1 cellular context compared by ENCODE assay signal in genomic region chr20:37319120-37319717, GRCh38.
TF ChIP-seq lines count a peak whose summit lies in the region.

No MANE protein-coding gene starts in this region.

TF ChIP-seq in GM23338, 12 proteins besides CTCF, POLR2A, EP300 and RAD21 (continued from another document):
- TF ChIP-seq ZNF462 (CRISPR knock-in tag; IDR thresholded peaks at IDR 0.05) (peak; percentile 40; the same call in 1 of the 2 replicates), ZNF331 (CRISPR knock-in tag; IDR thresholded peaks at IDR 0.05; ENCODE audit: low read depth) (no peak), JUNB (IDR thresholded peaks at IDR 0.05; ENCODE audit: unreplicated experiment) (no peak), EZH2phosphoT487 (IDR thresholded peaks at IDR 0.05; ENCODE audit: unreplicated experiment) (no peak), EZH2 (IDR thresholded peaks at IDR 0.05; ENCODE audit: low read depth, unreplicated experiment) (no peak), NANOG (IDR thresholded peaks at IDR 0.05; ENCODE audit: borderline replicate concordance) (no peak)
